11 cellular contexts compared by ENCODE assay signal in genomic region chr16:77782694-77783093, GRCh38. TPM values are rescaled to one million over a fixed set of nuclear protein-coding genes. Genes with fewer than 3 reads are reported as not detected.
DNase-seq lines count a peak whose midpoint lies in the region; ATAC-seq and TF ChIP-seq lines count a peak whose summit lies in the region.
"Had no signal": no experiment of that assay in that cellular context is flagged by ENCODE, and none has a peak within 500 bp of the region (broad histone marks: within the 10 kb centered on the region; RNA-seq: fewer than 3 reads in every experiment).

No MANE protein-coding gene starts in this region.

- H3K36me3 ChIP-seq in OCI-LY1 (ENCODE audit: insufficient read depth, low read length): no peaks in the 10 kb centered on the region

- no peak for DNase-seq in AG04449 (ENCODE audit: low read depth, low spot score)
- no peak for DNase-seq in GM13977 (ENCODE audit: low spot score)
- DNase-seq in fibroblast of the aortic adventitia (ENCODE audit: low read depth): peak; percentile 33
- no peak for DNase-seq in DMS153 (lab: John Stamatoyannopoulos, UW)
- DNase-seq in activated CD4-positive, alpha-beta T cell treated with anti-CD3 and anti-CD28 coated beads for 1 hour: no peak
- DNase-seq in left cardiac atrium: no peak
- DNase-seq: activated naive CD4-positive, alpha-beta T cell treated with Interleukin-2 at 50 U/mL for 16 hours; DMS53; NCI-H2107 had no signal

- no peaks in the 10 kb centered on the region for H3K9me2 ChIP-seq in OCI-LY1 (ENCODE audit: low read depth, low read length)

- POLR2A ChIA-PET in AG04449 (lab: Yijun Ruan, JAX): no interaction called here

- in situ Hi-C loops in GM13977 (cut with MboI; ENCODE audit: low pct_unique_long_range_greater_than_20kb, low sequenced_read_pairs, unreplicated experiment): no loop called here

- H3K27ac ChIP-seq in OCI-LY1 (ENCODE audit: low read depth, low read length, poor library complexity, severe bottlenecking): no peak overlapping the region

- CTCF ChIA-PET in AG04449 (lab: Yijun Ruan, JAX): interaction anchor here (1.0 to 3.8 kb wide), 9 partner anchors 22 to 183 kb away, joined by 3 to 11 read pairs (median 3); no protein-coding TSS in a partner anchor

- H3K27me3 ChIP-seq in OCI-LY1 (ENCODE audit: insufficient read depth, low read length): no peaks in the 10 kb centered on the region

- H3K79me2 ChIP-seq in OCI-LY1 (ENCODE audit: insufficient read depth, low read length): no peaks in the 10 kb centered on the region

- no peak overlapping the region for H3K4me2 ChIP-seq in OCI-LY1 (ENCODE audit: low read length)

- H4K20me1 ChIP-seq in OCI-LY1 (ENCODE audit: insufficient read depth, low read length): no peaks in the 10 kb centered on the region

- H3K4me1 ChIP-seq in OCI-LY1 (ENCODE audit: insufficient read depth, low read length, severe bottlenecking): no peaks in the 10 kb centered on the region

- H3F3A ChIP-seq in OCI-LY1 (ENCODE audit: insufficient read depth, low read length): no peaks in the 10 kb centered on the region

- no peak overlapping the region for H2AFZ ChIP-seq in OCI-LY1 (ENCODE audit: low read length)

- H3K9me3 ChIP-seq in OCI-LY1 (ENCODE audit: low read length): no peaks in the 10 kb centered on the region

- H3K4me3 ChIP-seq in AG04449 (ENCODE audit: low read depth, low read length): no peak overlapping the region
- H3K4me3 ChIP-seq in OCI-LY1 (ENCODE audit: low read depth, low read length, poor library complexity, severe bottlenecking): no peak overlapping the region
- H3K4me3 ChIP-seq in fibroblast of the aortic adventitia (ENCODE audit: low read depth, low read length): no peak overlapping the region

- TF ChIP-seq CTCF in AG04449 (IDR thresholded peaks at IDR 0.05; ENCODE audit: insufficient read depth, low read length, missing control alignments): peak; percentile 51
- peak; percentile 17 for TF ChIP-seq CTCF in GM13977 (IDR thresholded peaks at IDR 0.05; ENCODE audit: extremely low read depth, insufficient read depth, missing control alignments)
- 0 out of 2 replicates have a peak, but pooled peaks have one; percentile 50 for TF ChIP-seq CTCF in OCI-LY1 (IDR thresholded peaks at IDR 0.05; ENCODE audit: low read length)
- TF ChIP-seq CTCF in fibroblast of the aortic adventitia (IDR thresholded peaks at IDR 0.05; ENCODE audit: insufficient read depth, low read length): peak; percentile 44

- no peak overlapping the region for H3K9ac ChIP-seq in OCI-LY1 (ENCODE audit: low read length)

- no peak for ATAC-seq in HG02981 (IDR thresholded peaks at IDR 0.05; ENCODE audit: unreplicated experiment)
- no peak for ATAC-seq in left cardiac atrium

- intact Hi-C loops in left cardiac atrium (cut with DNase I): no loop called here

RNA-seq across cellular contexts. Expression of gene VAT1L, which starts 5.7 kb away (rescaled TPM):
- total RNA-seq in fibroblast of the aortic adventitia (ENCODE audit: low replicate concordance) (4.6 and 12.2 TPM in 2 replicates), left cardiac atrium (10 to 100 TPM in 1 of 2 donors, 1 to 10 TPM in 1; 7.7 to 14.3 TPM)
